ENCODE assay signal across 10 cellular contexts in the genomic region with DNA sequence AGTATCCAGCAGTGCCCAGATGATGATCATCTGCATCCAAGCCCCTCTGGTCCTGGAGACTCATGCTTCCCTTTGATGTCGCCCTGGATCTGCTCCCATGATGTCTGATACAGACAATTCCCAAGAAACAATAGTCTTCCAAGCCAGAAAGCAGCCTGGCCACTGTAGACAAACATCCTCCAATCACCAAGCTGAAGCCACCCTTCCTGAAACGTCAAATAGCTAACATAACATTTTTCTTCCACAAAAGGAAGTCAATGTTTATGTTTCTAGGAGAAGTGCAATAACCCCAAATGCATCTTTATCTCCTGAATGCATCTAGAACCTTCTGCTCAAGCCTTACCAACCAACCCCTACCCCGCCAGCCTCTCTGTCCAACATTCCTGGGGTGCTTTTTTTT. TPM values are rescaled to one million over a fixed set of nuclear protein-coding genes. Genes with fewer than 3 reads are reported as not detected.
DNase-seq lines count a peak whose midpoint lies in the region; ATAC-seq lines count a peak whose summit lies in the region.
"Had no signal": no experiment of that assay in that cellular context is flagged by ENCODE, and none has a peak within 500 bp of the region (broad histone marks: within the 10 kb centered on the region; RNA-seq: fewer than 3 reads in every experiment).

No MANE protein-coding gene starts in this region.

- peaks cover 43% of the 10 kb centered on the region for H3K4me1 Mint-ChIP-seq in activated CD4-positive, alpha-beta T cell treated with anti-CD3 and anti-CD28 coated beads, Interleukin-2, amount 10 ng/mL, durations not matched to agents 7 days and 5 days
- peaks cover 44% of the 10 kb centered on the region for H3K4me1 Mint-ChIP-seq in activated CD8-positive, alpha-beta T cell treated with anti-CD3 and anti-CD28 coated beads, Interleukin-2, amount 10 ng/mL, durations not matched to agents 7 days and 5 days (ENCODE audit: low read depth)
- H3K4me1 Mint-ChIP-seq in stimulated activated naive B cell treated with anti-CD40 and anti-IgM and Interleukin-4, amounts not matched to agents 10 μg/mL and 1 μg/mL and 100 μg/mL, for 72 hours: peaks cover 39 to 61% of the 10 kb centered on the region in 2 donors

- DNase-seq in activated CD4-positive, alpha-beta T cell treated with anti-CD3 and anti-CD28 coated beads, Interleukin-2, amount 10 ng/mL, durations not matched to agents 7 days and 5 days: no peak
- no peak for DNase-seq in activated CD4-positive, alpha-beta T cell treated with anti-CD3 and anti-CD28 coated beads, Interleukin-2, amount 50 U/mL, for 1 hour
- no peak for DNase-seq in activated CD8-positive, alpha-beta T cell treated with anti-CD3 and anti-CD28 coated beads, Interleukin-2, amount 10 ng/mL, durations not matched to agents 7 days and 5 days
- peak; percentile 25 for DNase-seq in iris pigment epithelial cell (ENCODE audit: low read depth)
- no peak for DNase-seq in stimulated activated naive B cell treated with anti-CD40 and anti-IgM and Interleukin-4, amounts not matched to agents 10 μg/mL and 1 μg/mL and 100 μg/mL, for 72 hours
- no peak for DNase-seq in DMS53 treated with DMSO at 0.1 percent for 48 hours (lab: John Stamatoyannopoulos, UW; ENCODE audit: unreplicated experiment)
- no peak for DNase-seq in SK-N-DZ (ENCODE audit: low spot score)
- DNase-seq: NCI-H1930 had no signal

- no peaks in the 10 kb centered on the region for H3K27me3 Mint-ChIP-seq in activated CD4-positive, alpha-beta T cell treated with anti-CD3 and anti-CD28 coated beads, Interleukin-2, amount 10 ng/mL, durations not matched to agents 7 days and 5 days
- no peaks in the 10 kb centered on the region for H3K27me3 Mint-ChIP-seq in activated CD8-positive, alpha-beta T cell treated with anti-CD3 and anti-CD28 coated beads, Interleukin-2, amount 10 ng/mL, durations not matched to agents 7 days and 5 days (ENCODE audit: low read depth)
- H3K27me3 Mint-ChIP-seq in stimulated activated naive B cell treated with anti-CD40 and anti-IgM and Interleukin-4, amounts not matched to agents 10 μg/mL and 1 μg/mL and 100 μg/mL, for 72 hours: no peaks in the 10 kb centered on the region

- peaks cover 17% of the 10 kb centered on the region for H3K36me3 Mint-ChIP-seq in activated CD4-positive, alpha-beta T cell treated with anti-CD3 and anti-CD28 coated beads, Interleukin-2, amount 10 ng/mL, durations not matched to agents 7 days and 5 days (ENCODE audit: low read depth)
- H3K36me3 Mint-ChIP-seq in activated CD8-positive, alpha-beta T cell treated with anti-CD3 and anti-CD28 coated beads, Interleukin-2, amount 10 ng/mL, durations not matched to agents 7 days and 5 days (ENCODE audit: low read depth): peaks cover 10% of the 10 kb centered on the region
- peaks cover 0 to 2% of the 10 kb centered on the region in 2 donors for H3K36me3 Mint-ChIP-seq in stimulated activated naive B cell treated with anti-CD40 and anti-IgM and Interleukin-4, amounts not matched to agents 10 μg/mL and 1 μg/mL and 100 μg/mL, for 72 hours

- CTCF ChIA-PET in activated CD4-positive, alpha-beta T cell treated with anti-CD3 and anti-CD28 coated beads, Interleukin-2, amount 10 ng/mL, durations not matched to agents 7 days and 5 days (lab: Charles Lee): interaction anchor here (0.7 to 2.9 kb wide), 4 partner anchors 8 to 40 kb away, joined by 3 to 12 read pairs (median 3); no protein-coding TSS in a partner anchor
- CTCF ChIA-PET in activated CD8-positive, alpha-beta T cell treated with anti-CD3 and anti-CD28 coated beads, Interleukin-2, amount 10 ng/mL, durations not matched to agents 7 days and 5 days (lab: Charles Lee): interaction anchor here (1.4 to 3.0 kb wide), 2 partner anchors 22 to 40 kb away, joined by 11 to 16 read pairs; a partner anchor contains a TSS

- no peak for ATAC-seq in activated CD8-positive, alpha-beta T cell treated with anti-CD3 and anti-CD28 coated beads, Interleukin-2, amount 10 ng/mL, durations not matched to agents 7 days and 5 days
- no peak for ATAC-seq in stimulated activated naive B cell treated with anti-CD40 and anti-IgM and Interleukin-4, amounts not matched to agents 10 μg/mL and 1 μg/mL and 100 μg/mL, for 72 hours (replicated peaks)
- ATAC-seq in GM21515 (IDR thresholded peaks at IDR 0.05; ENCODE audit: unreplicated experiment): no peak
- ATAC-seq: A549 had no signal

- POLR2A ChIA-PET in activated CD4-positive, alpha-beta T cell treated with anti-CD3 and anti-CD28 coated beads, Interleukin-2, amount 10 ng/mL, durations not matched to agents 7 days and 5 days (lab: Charles Lee): interaction anchor here (0.6 kb wide), 1 partner anchor 1063 kb away, joined by 5 read pairs; no protein-coding TSS in a partner anchor
- POLR2A ChIA-PET in activated CD8-positive, alpha-beta T cell treated with anti-CD3 and anti-CD28 coated beads, Interleukin-2, amount 10 ng/mL, durations not matched to agents 7 days and 5 days (lab: Charles Lee): interaction anchor here (1.1 to 3.7 kb wide), 4 partner anchors 22 to 108 kb away, joined by 3 to 48 read pairs (median 4); a partner anchor contains a TSS

- peak overlapping the region; percentile 93 for H3K27ac Mint-ChIP-seq in activated CD4-positive, alpha-beta T cell treated with anti-CD3 and anti-CD28 coated beads, Interleukin-2, amount 10 ng/mL, durations not matched to agents 7 days and 5 days
- peak overlapping the region; percentile 82 for H3K27ac Mint-ChIP-seq in activated CD8-positive, alpha-beta T cell treated with anti-CD3 and anti-CD28 coated beads, Interleukin-2, amount 10 ng/mL, durations not matched to agents 7 days and 5 days
- peak overlapping the region; percentile 20 for H3K27ac Mint-ChIP-seq in stimulated activated naive B cell treated with anti-CD40 and anti-IgM and Interleukin-4, amounts not matched to agents 10 μg/mL and 1 μg/mL and 100 μg/mL, for 72 hours

- peaks cover 6% of the 10 kb centered on the region for H3K9me3 Mint-ChIP-seq in activated CD4-positive, alpha-beta T cell treated with anti-CD3 and anti-CD28 coated beads, Interleukin-2, amount 10 ng/mL, durations not matched to agents 7 days and 5 days
- H3K9me3 Mint-ChIP-seq in activated CD8-positive, alpha-beta T cell treated with anti-CD3 and anti-CD28 coated beads, Interleukin-2, amount 10 ng/mL, durations not matched to agents 7 days and 5 days (ENCODE audit: insufficient read depth): no peaks in the 10 kb centered on the region
- peaks cover 1 to 5% of the 10 kb centered on the region in 2 donors for H3K9me3 Mint-ChIP-seq in stimulated activated naive B cell treated with anti-CD40 and anti-IgM and Interleukin-4, amounts not matched to agents 10 μg/mL and 1 μg/mL and 100 μg/mL, for 72 hours

- peak overlapping the region; percentile 72 for H3K4me3 Mint-ChIP-seq in activated CD4-positive, alpha-beta T cell treated with anti-CD3 and anti-CD28 coated beads, Interleukin-2, amount 10 ng/mL, durations not matched to agents 7 days and 5 days
- H3K4me3 Mint-ChIP-seq in activated CD8-positive, alpha-beta T cell treated with anti-CD3 and anti-CD28 coated beads, Interleukin-2, amount 10 ng/mL, durations not matched to agents 7 days and 5 days: peak overlapping the region; percentile 32
- H3K4me3 Mint-ChIP-seq in stimulated activated naive B cell treated with anti-CD40 and anti-IgM and Interleukin-4, amounts not matched to agents 10 μg/mL and 1 μg/mL and 100 μg/mL, for 72 hours: no peak overlapping the region

RNA-seq across cellular contexts. Expression of a gene that starts 1.2 kb away (rescaled TPM):
- 10 to 100 TPM; 12.4 to 14.2 TPM for total RNA-seq in activated CD4-positive, alpha-beta T cell treated with anti-CD3 and anti-CD28 coated beads, Interleukin-2, amount 10 ng/mL, durations not matched to agents 7 days and 5 days
- total RNA-seq in activated CD8-positive, alpha-beta T cell treated with anti-CD3 and anti-CD28 coated beads, Interleukin-2, amount 10 ng/mL, durations not matched to agents 7 days and 5 days: 1 to 10 TPM; 5.6 to 5.9 TPM
- not detected in 2 replicates for polyA plus RNA-seq in SK-N-DZ (2014; cell fraction: cytosol; rRNA removed)
- not detected in 2 replicates for polyA plus RNA-seq in SK-N-DZ (2014; cell fraction: nucleus; rRNA removed)
- polyA plus RNA-seq: A549 had no signal

RNA-seq across cellular contexts. Expression of a gene that starts 15.3 kb away (rescaled TPM):
- total RNA-seq in activated CD4-positive, alpha-beta T cell treated with anti-CD3 and anti-CD28 coated beads, Interleukin-2, amount 10 ng/mL, durations not matched to agents 7 days and 5 days: not detected
- not detected for total RNA-seq in activated CD8-positive, alpha-beta T cell treated with anti-CD3 and anti-CD28 coated beads, Interleukin-2, amount 10 ng/mL, durations not matched to agents 7 days and 5 days
- not detected in 2 replicates for polyA plus RNA-seq in SK-N-DZ (2014; cell fraction: cytosol; rRNA removed)
- polyA plus RNA-seq in SK-N-DZ (2014; cell fraction: nucleus; rRNA removed): not detected in 2 replicates
- polyA plus RNA-seq: A549 had no signal

RNA-seq across cellular contexts. Expression of a gene that starts 20.2 kb away (rescaled TPM):
- under 1 TPM; 0.10 TPM for total RNA-seq in activated CD4-positive, alpha-beta T cell treated with anti-CD3 and anti-CD28 coated beads, Interleukin-2, amount 10 ng/mL, durations not matched to agents 7 days and 5 days
- not detected for total RNA-seq in activated CD8-positive, alpha-beta T cell treated with anti-CD3 and anti-CD28 coated beads, Interleukin-2, amount 10 ng/mL, durations not matched to agents 7 days and 5 days
- not detected in 2 replicates for polyA plus RNA-seq in SK-N-DZ (2014; cell fraction: cytosol; rRNA removed)
- polyA plus RNA-seq in SK-N-DZ (2014; cell fraction: nucleus; rRNA removed): 0.07 TPM in 1 of 2 replicates, not detected in the other
- polyA plus RNA-seq: A549 had no signal

RNA-seq across cellular contexts. Expression of a gene that starts 22.6 kb away (rescaled TPM):
- 10 to 100 TPM; 12.9 to 14.4 TPM for total RNA-seq in activated CD4-positive, alpha-beta T cell treated with anti-CD3 and anti-CD28 coated beads, Interleukin-2, amount 10 ng/mL, durations not matched to agents 7 days and 5 days
- total RNA-seq in activated CD8-positive, alpha-beta T cell treated with anti-CD3 and anti-CD28 coated beads, Interleukin-2, amount 10 ng/mL, durations not matched to agents 7 days and 5 days: 10 to 100 TPM; 13.6 to 13.9 TPM
- 19.0 and 23.2 TPM in 2 replicates for polyA plus RNA-seq in SK-N-DZ (2014; cell fraction: cytosol; rRNA removed)
- polyA plus RNA-seq in SK-N-DZ (2014; cell fraction: nucleus; rRNA removed): 10.3 and 16.6 TPM in 2 replicates

RNA-seq across cellular contexts. Expression of a gene that starts 22.6 kb away (rescaled TPM):
- total RNA-seq in activated CD4-positive, alpha-beta T cell treated with anti-CD3 and anti-CD28 coated beads, Interleukin-2, amount 10 ng/mL, durations not matched to agents 7 days and 5 days: 10 to 100 TPM; 21.5 to 23.4 TPM
- total RNA-seq in activated CD8-positive, alpha-beta T cell treated with anti-CD3 and anti-CD28 coated beads, Interleukin-2, amount 10 ng/mL, durations not matched to agents 7 days and 5 days: 10 to 100 TPM; 24.1 to 25.2 TPM
- polyA plus RNA-seq in SK-N-DZ (2014; cell fraction: cytosol; rRNA removed): 26.1 and 29.5 TPM in 2 replicates
- polyA plus RNA-seq in SK-N-DZ (2014; cell fraction: nucleus; rRNA removed): 34.3 and 40.0 TPM in 2 replicates

Comparison
In these comparisons a context has a peak if more than half of its experiments do, and no peak if none do; other contexts are left out.
1. H3K27ac Mint-ChIP-seq: peak in every context shown above with its lines; median percentile 93 in activated CD4-positive, alpha-beta T cell treated with anti-CD3 and anti-CD28 coated beads, Interleukin-2, amount 10 ng/mL, durations not matched to agents 7 days and 5 days; 82 in activated CD8-positive, alpha-beta T cell treated with anti-CD3 and anti-CD28 coated beads, Interleukin-2, amount 10 ng/mL, durations not matched to agents 7 days and 5 days; 20 in stimulated activated naive B cell treated with anti-CD40 and anti-IgM and Interleukin-4, amounts not matched to agents 10 μg/mL and 1 μg/mL and 100 μg/mL, for 72 hours.
2. H3K4me3 Mint-ChIP-seq: peak in activated CD4-positive, alpha-beta T cell treated with anti-CD3 and anti-CD28 coated beads, Interleukin-2, amount 10 ng/mL, durations not matched to agents 7 days and 5 days (single experiment) and activated CD8-positive, alpha-beta T cell treated with anti-CD3 and anti-CD28 coated beads, Interleukin-2, amount 10 ng/mL, durations not matched to agents 7 days and 5 days (single experiment); none in stimulated activated naive B cell treated with anti-CD40 and anti-IgM and Interleukin-4, amounts not matched to agents 10 μg/mL and 1 μg/mL and 100 μg/mL, for 72 hours (0 of 2).